Comparison of ENCODE assay signal across 9 cellular contexts in the genomic region with DNA sequence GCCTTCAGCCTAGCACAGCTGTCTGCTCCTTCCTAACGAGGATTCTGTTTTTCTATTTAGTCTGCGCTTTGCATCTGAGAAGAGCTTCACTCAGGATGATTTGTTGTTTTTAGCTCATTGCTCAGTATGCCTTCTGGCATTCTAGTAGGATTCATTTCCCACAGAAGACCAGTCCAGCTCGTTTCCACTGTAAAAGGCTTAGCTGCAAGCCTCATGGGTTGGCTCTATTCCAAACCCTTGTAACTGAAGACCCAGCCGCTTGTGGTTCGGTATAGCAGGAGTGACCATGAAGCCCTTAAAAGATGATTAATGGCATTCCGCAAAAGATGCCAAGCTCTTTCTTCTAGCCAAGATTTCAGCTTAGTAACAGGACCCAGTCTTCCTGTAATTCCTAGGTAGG. TPM values are rescaled to one million over a fixed set of nuclear protein-coding genes. Genes with fewer than 3 reads are reported as not detected.
DNase-seq lines count a peak whose midpoint lies in the region; ATAC-seq and TF ChIP-seq lines count a peak whose summit lies in the region.
"Had no signal": no experiment of that assay in that cellular context is flagged by ENCODE, and none has a peak within 500 bp of the region (broad histone marks: within the 10 kb centered on the region; RNA-seq: fewer than 3 reads in every experiment).

No MANE protein-coding gene starts in this region.

- no peak overlapping the region for H3K27ac Mint-ChIP-seq in progenitor cell of endocrine pancreas
- H3K27ac Mint-ChIP-seq: dendritic cell treated with granulocyte-macrophage colony-stimulating factor and Interleukin-4, amounts not matched to agents 40 ng/mL and 50 ng/mL, for 4 days had no signal

- no peaks in the 10 kb centered on the region for H3K36me3 Mint-ChIP-seq in progenitor cell of endocrine pancreas (ENCODE audit: insufficient read depth)

- TF ChIP-seq EP300 in ovary (IDR thresholded peaks at IDR 0.05) = no peak

- H3K4me3 Mint-ChIP-seq in progenitor cell of endocrine pancreas (ENCODE audit: low read depth) = no peak overlapping the region
- H3K4me3 Mint-ChIP-seq: dendritic cell treated with granulocyte-macrophage colony-stimulating factor and Interleukin-4, amounts not matched to agents 40 ng/mL and 50 ng/mL, for 4 days had no signal

- H3K4me3 ChIP-seq in AG10803 (ENCODE audit: low read length) (no peak overlapping the region), hepatocyte (no peak overlapping the region), ovary (no peak overlapping the region)

- no peak overlapping the region for H2AFZ ChIP-seq in hepatocyte

- peak overlapping the region; percentile 78 for H3K27ac ChIP-seq in VCaP
- peak overlapping the region; percentile 17 for H3K27ac ChIP-seq in hepatocyte
- no peak overlapping the region for H3K27ac ChIP-seq in ovary

- no peaks in the 10 kb centered on the region for H3K79me2 ChIP-seq in hepatocyte

- peak overlapping the region; percentile 38 for H3K4me2 ChIP-seq in hepatocyte

- H3K27me3 Mint-ChIP-seq in progenitor cell of endocrine pancreas = peaks cover 10% of the 10 kb centered on the region

- intact Hi-C loops in ovary (cut with DNase I) = no loop called here

- DNase-seq in AG10803 (ENCODE audit: low read depth) (peak; percentile 87), NCI-H1105 (lab: John Stamatoyannopoulos, UW) (peak; percentile 84), hepatocyte (ENCODE audit: low spot score) (peak; percentile 83), ovary (no peak), progenitor cell of endocrine pancreas (ENCODE audit: low spot score, unreplicated experiment) (no peak)
- no peak for DNase-seq in activated CD4-positive, alpha-beta T cell treated with anti-CD3 and anti-CD28 coated beads for 1 hour

- 45% methylated on average over 6 of the region's 6 CpGs for WGBS in hepatocyte (ENCODE audit: low lambda C conversion rate, missing lambda C conversion rate)
- 4 to 5% (median 4%) methylated on average over 6 of the region's 6 CpGs for WGBS in ovary, 3 donors

- no peaks in the 10 kb centered on the region for H3K4me1 Mint-ChIP-seq in progenitor cell of endocrine pancreas (ENCODE audit: low read depth)

- H3K9me3 ChIP-seq in hepatocyte (ENCODE audit: low read depth) (no peaks in the 10 kb centered on the region), ovary (no peaks in the 10 kb centered on the region)

- H3K9me2 ChIP-seq in hepatocyte (replicated peaks; ENCODE audit: insufficient read depth) = no peaks in the 10 kb centered on the region

- peaks cover 21% of the 10 kb centered on the region for H3K4me1 ChIP-seq in hepatocyte (ENCODE audit: insufficient read depth)
- peaks cover 3% of the 10 kb centered on the region for H3K4me1 ChIP-seq in ovary (ENCODE audit: insufficient read depth)

- TF ChIP-seq POLR2A in ovary (IDR thresholded peaks at IDR 0.05) = no peak

- H3K27me3 ChIP-seq in hepatocyte (no peaks in the 10 kb centered on the region), ovary (no peaks in the 10 kb centered on the region)

- no peaks in the 10 kb centered on the region for H4K20me1 ChIP-seq in hepatocyte (ENCODE audit: insufficient read depth, poor library complexity, severe bottlenecking)

- no peaks in the 10 kb centered on the region for H3K9me3 Mint-ChIP-seq in progenitor cell of endocrine pancreas (ENCODE audit: low read depth)
- H3K9me3 Mint-ChIP-seq: dendritic cell treated with granulocyte-macrophage colony-stimulating factor and Interleukin-4, amounts not matched to agents 40 ng/mL and 50 ng/mL, for 4 days had no signal

- H3K36me3 ChIP-seq in hepatocyte (replicated peaks; ENCODE audit: insufficient read depth, low read depth) = no peaks in the 10 kb centered on the region
- no peaks in the 10 kb centered on the region for H3K36me3 ChIP-seq in ovary

- TF ChIP-seq CTCF in AG10803 (conservative IDR thresholded peaks at IDR 0.05; ENCODE audit: low read length) = no peak
- no peak for TF ChIP-seq CTCF in VCaP (conservative IDR thresholded peaks at IDR 0.05)
- TF ChIP-seq CTCF in hepatocyte (IDR thresholded peaks at IDR 0.05; ENCODE audit: poor library complexity) = no peak
- no peak for TF ChIP-seq CTCF in ovary (IDR thresholded peaks at IDR 0.05)
- no peak for TF ChIP-seq CTCF in progenitor cell of endocrine pancreas (IDR thresholded peaks at IDR 0.05; ENCODE audit: unreplicated experiment)

- no peak for ATAC-seq in HG03045 (IDR thresholded peaks at IDR 0.05; ENCODE audit: unreplicated experiment)

RNA-seq across cellular contexts. Expression of a gene that starts 7.2 kb away (rescaled TPM):
- 1.5 and 2.8 TPM in 2 replicates for total RNA-seq in hepatocyte
- 0.32 and 1.7 TPM in 2 replicates for polyA plus RNA-seq in hepatocyte
- total RNA-seq in ovary = 1 to 10 TPM in 1 of 7 donors, under 1 TPM in 2, not detected in 4; 0.11 to 1.2 (median 0.24) TPM
- not detected for polyA plus RNA-seq in ovary
- 0.12 and 0.93 TPM in 2 replicates for total RNA-seq in progenitor cell of endocrine pancreas

Comparison
In these comparisons a context has a peak if more than half of its experiments do, and no peak if none do; other contexts are left out.
1. DNase-seq: peak in AG10803 (single experiment), NCI-H1105 (single experiment) and hepatocyte (single experiment); none in ovary (0 of 5), progenitor cell of endocrine pancreas (single experiment) and activated CD4-positive, alpha-beta T cell treated with anti-CD3 and anti-CD28 coated beads for 1 hour (single experiment).
2. H3K27ac ChIP-seq: peak in VCaP (single experiment) and hepatocyte (single experiment); none in ovary (0 of 2).